ENCODE assay signal across 10 cellular contexts in the genomic region with DNA sequence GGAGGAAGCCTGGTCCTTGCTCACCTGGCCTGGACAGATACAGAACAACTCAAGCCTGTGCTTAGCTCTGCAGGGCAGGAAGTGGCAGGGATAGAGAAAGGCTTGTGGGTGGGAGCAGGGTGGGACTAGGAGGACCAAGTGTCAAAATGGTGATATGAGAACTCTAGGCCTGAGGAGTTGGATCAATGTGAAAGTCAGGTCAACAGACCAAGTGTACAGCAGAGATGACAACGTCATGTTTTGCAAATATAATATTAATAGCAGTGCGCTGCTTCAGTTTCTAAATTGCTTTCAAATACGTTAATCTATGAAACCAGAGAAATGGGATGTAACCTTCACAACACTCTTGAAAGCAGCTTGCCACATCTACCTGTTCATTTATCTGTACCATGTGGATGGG.
A peak's percentile ranks its signal among the peaks of the same experiment; 100 is the strongest.
DNase-seq lines count a peak whose midpoint lies in the region; ATAC-seq, FAIRE-seq and TF ChIP-seq lines count a peak whose summit lies in the region.
"Had no signal": no experiment of that assay in that cellular context is flagged by ENCODE, and none has a peak within 500 bp of the region (broad histone marks: within the 10 kb centered on the region; RNA-seq: fewer than 3 reads in every experiment).

No MANE protein-coding gene starts in this region.

- no peaks in the 10 kb centered on the region for H4K20me1 ChIP-seq in DOHH2 (ENCODE audit: control insufficient read depth, insufficient read depth, low read depth, low read length)

- no peak for FAIRE-seq in H54 (lab: Jason Lieb, UNC)

- H3K79me2 ChIP-seq in DOHH2 (ENCODE audit: control insufficient read depth, low read length) = no peaks in the 10 kb centered on the region

- POLR2A ChIA-PET in T-cell (lab: Charles Lee) = no interaction called here
- POLR2A ChIA-PET in WTC11 (lab: Charles Lee) = no interaction called here

- H3K27ac Mint-ChIP-seq in T-cell = peak overlapping the region; percentile 59 to 81
- no peak overlapping the region for H3K27ac Mint-ChIP-seq in WTC11

- no peaks in the 10 kb centered on the region for H3F3A ChIP-seq in DOHH2 (ENCODE audit: control insufficient read depth, insufficient read depth)

- TF ChIP-seq POLR2A in H54 (IDR thresholded peaks at IDR 0.05; ENCODE audit: low read depth, low read length) (no peak), vagina (IDR thresholded peaks at IDR 0.05) (no peak)

- peak overlapping the region in 1 of 3 donors; percentile 4 for H3K4me3 Mint-ChIP-seq in T-cell
- no peak overlapping the region for H3K4me3 Mint-ChIP-seq in WTC11

- H3K4me1 ChIP-seq in DOHH2 (ENCODE audit: control insufficient read depth, low read length) (peaks cover 33% of the 10 kb centered on the region), vagina (peaks cover 6% of the 10 kb centered on the region)

- no peaks in the 10 kb centered on the region for H3K9me2 ChIP-seq in DOHH2 (replicated peaks; ENCODE audit: control insufficient read depth, low read length)

- intact Hi-C loops in vagina (cut with DNase I) = no loop called here

- H3K9me3 Mint-ChIP-seq in T-cell = no peaks in the 10 kb centered on the region
- H3K9me3 Mint-ChIP-seq in WTC11 = no peaks in the 10 kb centered on the region

- H3K27me3 ChIP-seq in DOHH2 (ENCODE audit: control insufficient read depth, low read length) (no peaks in the 10 kb centered on the region), vagina (no peaks in the 10 kb centered on the region)

- ATAC-seq in GM19035 (IDR thresholded peaks at IDR 0.05; ENCODE audit: unreplicated experiment) (peak; percentile 71), HG02678 (IDR thresholded peaks at IDR 0.05; ENCODE audit: unreplicated experiment) (peak; percentile 49), T-cell (replicated peaks in 1 of 4) (no peak), WTC11 (no peak)

- H3K4me1 Mint-ChIP-seq in T-cell (peaks cover 52 to 94% (median 86%) of the 10 kb centered on the region in 3 donors), WTC11 (peaks cover 23% of the 10 kb centered on the region)

- H3K9me3 ChIP-seq in DOHH2 (ENCODE audit: control insufficient read depth, insufficient read depth, low read length) (no peaks in the 10 kb centered on the region), vagina (no peaks in the 10 kb centered on the region)

- peak overlapping the region; percentile 46 for H3K4me2 ChIP-seq in DOHH2 (ENCODE audit: low read length)

- peaks cover 32% of the 10 kb centered on the region for H3K36me3 Mint-ChIP-seq in T-cell
- H3K36me3 Mint-ChIP-seq in WTC11 = no peaks in the 10 kb centered on the region

- TF ChIP-seq CTCF in DOHH2 (IDR thresholded peaks at IDR 0.05; ENCODE audit: low read depth, low read length, poor library complexity, severe bottlenecking) (no peak), WTC11 (IDR thresholded peaks at IDR 0.05) (no peak), vagina (IDR thresholded peaks at IDR 0.05) (no peak)

- CTCF ChIA-PET in T-cell (lab: Charles Lee) (no interaction called here), WTC11 (lab: Charles Lee) (no interaction called here)

- H3K4me3 ChIP-seq in DOHH2 (ENCODE audit: low read length) (peak overlapping the region; percentile 38; the same call in 1 of the 2 replicates), vagina (no peak overlapping the region)

- peak overlapping the region; percentile 57 for H3K27ac ChIP-seq in DOHH2 (ENCODE audit: low read depth, low read length)
- H3K27ac ChIP-seq in vagina = no peak overlapping the region

- DNase-seq in T-cell (no peak), NCI-H526 treated with DMSO at 0.1 percent for 48 hours (lab: John Stamatoyannopoulos, UW) (no peak), WTC11 (ENCODE audit: low spot score) (no peak), H54 (ENCODE audit: insufficient read length, low spot score) (no peak), vagina (ENCODE audit: extremely low spot score in 2 of 2) (no peak)
- DNase-seq: AML-193, dermis blood vessel endothelial cell had no signal

- H3K27me3 Mint-ChIP-seq in T-cell (no peaks in the 10 kb centered on the region), WTC11 (ENCODE audit: low read depth) (no peaks in the 10 kb centered on the region)

- peaks cover 5% of the 10 kb centered on the region; the same call in 1 of the 2 replicates for H3K36me3 ChIP-seq in DOHH2 (ENCODE audit: control insufficient read depth, low read length)
- no peaks in the 10 kb centered on the region for H3K36me3 ChIP-seq in vagina

TF ChIP-seq in WTC11, 78 proteins besides CTCF, POLR2A, EP300 and RAD21:
- TF ChIP-seq FOXJ3 (CRISPR knock-in tag; IDR thresholded peaks at IDR 0.05; ENCODE audit: borderline replicate concordance) (no peak), TEAD4 (CRISPR knock-in tag; IDR thresholded peaks at IDR 0.05) (no peak), PREB (CRISPR knock-in tag; IDR thresholded peaks at IDR 0.05; ENCODE audit: borderline replicate concordance) (no peak), CREB1 (CRISPR knock-in tag; IDR thresholded peaks at IDR 0.05) (no peak), ETV6 (CRISPR knock-in tag; IDR thresholded peaks at IDR 0.05) (no peak), SOX15 (CRISPR knock-in tag; IDR thresholded peaks at IDR 0.05) (no peak), ATF1 (CRISPR knock-in tag; IDR thresholded peaks at IDR 0.05) (no peak), AR (CRISPR knock-in tag; IDR thresholded peaks at IDR 0.05) (no peak), NFATC4 (CRISPR knock-in tag; IDR thresholded peaks at IDR 0.05) (no peak), ZNF396 (CRISPR knock-in tag; IDR thresholded peaks at IDR 0.05; ENCODE audit: borderline replicate concordance) (no peak), E2F4 (CRISPR knock-in tag; IDR thresholded peaks at IDR 0.05; ENCODE audit: borderline replicate concordance, low read depth) (no peak)
- TF ChIP-seq, protein P1, sequence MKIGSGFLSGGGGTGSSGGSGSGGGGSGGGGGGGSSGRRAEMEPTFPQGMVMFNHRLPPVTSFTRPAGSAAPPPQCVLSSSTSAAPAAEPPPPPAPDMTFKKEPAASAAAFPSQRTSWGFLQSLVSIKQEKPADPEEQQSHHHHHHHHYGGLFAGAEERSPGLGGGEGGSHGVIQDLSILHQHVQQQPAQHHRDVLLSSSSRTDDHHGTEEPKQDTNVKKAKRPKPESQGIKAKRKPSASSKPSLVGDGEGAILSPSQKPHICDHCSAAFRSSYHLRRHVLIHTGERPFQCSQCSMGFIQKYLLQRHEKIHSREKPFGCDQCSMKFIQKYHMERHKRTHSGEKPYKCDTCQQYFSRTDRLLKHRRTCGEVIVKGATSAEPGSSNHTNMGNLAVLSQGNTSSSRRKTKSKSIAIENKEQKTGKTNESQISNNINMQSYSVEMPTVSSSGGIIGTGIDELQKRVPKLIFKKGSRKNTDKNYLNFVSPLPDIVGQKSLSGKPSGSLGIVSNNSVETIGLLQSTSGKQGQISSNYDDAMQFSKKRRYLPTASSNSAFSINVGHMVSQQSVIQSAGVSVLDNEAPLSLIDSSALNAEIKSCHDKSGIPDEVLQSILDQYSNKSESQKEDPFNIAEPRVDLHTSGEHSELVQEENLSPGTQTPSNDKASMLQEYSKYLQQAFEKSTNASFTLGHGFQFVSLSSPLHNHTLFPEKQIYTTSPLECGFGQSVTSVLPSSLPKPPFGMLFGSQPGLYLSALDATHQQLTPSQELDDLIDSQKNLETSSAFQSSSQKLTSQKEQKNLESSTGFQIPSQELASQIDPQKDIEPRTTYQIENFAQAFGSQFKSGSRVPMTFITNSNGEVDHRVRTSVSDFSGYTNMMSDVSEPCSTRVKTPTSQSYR (CRISPR knock-in tag; IDR thresholded peaks at IDR 0.05) = no peak

Comparison
In these comparisons a context has a peak if more than half of its experiments do, and no peak if none do; other contexts are left out.
1. ATAC-seq: peak in GM19035 (single experiment) and HG02678 (single experiment); none in T-cell (0 of 4) and WTC11 (single experiment).